Comparison of ENCODE assay signal across 28 cellular contexts in genomic region chr12:96623818-96624217, GRCh38.
"Had no signal": no experiment of that assay in that cellular context is flagged by ENCODE, and none has a peak within 500 bp of the region (broad histone marks: within the 10 kb centered on the region; RNA-seq: fewer than 3 reads in every experiment).

No MANE protein-coding gene starts in this region.

- H3K9me3 Mint-ChIP-seq: mesothelial cell of epicardium; natural killer cell treated with Interleukin-12 subunit alpha and Interleukin-12 subunit beta and Interleukin-15 and Interleukin-18, amount 100 ng/mL, for 72 hours; neural crest cell; stimulated activated memory B cell treated with anti-CD40 and anti-IgM and Interleukin-4, amounts not matched to agents 10 μg/mL and 1 μg/mL and 100 μg/mL, for 72 hours had no signal

- H3K4me3 Mint-ChIP-seq: mesothelial cell of epicardium; naive B cell; natural killer cell treated with Interleukin-12 subunit alpha and Interleukin-12 subunit beta and Interleukin-15 and Interleukin-18, amount 100 ng/mL, for 72 hours; neural crest cell; stimulated activated memory B cell treated with anti-CD40 and anti-IgM and Interleukin-4, amounts not matched to agents 10 μg/mL and 1 μg/mL and 100 μg/mL, for 72 hours had no signal

- H3K36me3 Mint-ChIP-seq: mesothelial cell of epicardium; naive B cell; natural killer cell treated with Interleukin-12 subunit alpha and Interleukin-12 subunit beta and Interleukin-15 and Interleukin-18, amount 100 ng/mL, for 72 hours; stimulated activated memory B cell treated with anti-CD40 and anti-IgM and Interleukin-4, amounts not matched to agents 10 μg/mL and 1 μg/mL and 100 μg/mL, for 72 hours had no signal

- H3K4me1 Mint-ChIP-seq: naive B cell; stimulated activated memory B cell treated with anti-CD40 and anti-IgM and Interleukin-4, amounts not matched to agents 10 μg/mL and 1 μg/mL and 100 μg/mL, for 72 hours had no signal

- H3K27me3 Mint-ChIP-seq: progenitor cell of endocrine pancreas; stimulated activated memory B cell treated with anti-CD40 and anti-IgM and Interleukin-4, amounts not matched to agents 10 μg/mL and 1 μg/mL and 100 μg/mL, for 72 hours had no signal

- H3K79me2 ChIP-seq: parathyroid adenoma had no signal

- H3K27ac Mint-ChIP-seq: natural killer cell treated with Interleukin-12 subunit alpha and Interleukin-12 subunit beta and Interleukin-15 and Interleukin-18, amount 100 ng/mL, for 72 hours; progenitor cell of endocrine pancreas; stimulated activated memory B cell treated with anti-CD40 and anti-IgM and Interleukin-4, amounts not matched to agents 10 μg/mL and 1 μg/mL and 100 μg/mL, for 72 hours had no signal

- DNase-seq: dorsolateral prefrontal cortex; effector CD4-positive, alpha-beta T cell; foreskin melanocyte; glutamatergic neuron; heart right ventricle; hippocampal formation; left cardiac atrium; left lung; mesenchymal stem cell; mucosa of descending colon; naive B cell; right cardiac atrium; sigmoid colon; spleen; stimulated activated CD4-positive, alpha-beta T cell treated with anti-CD3 and anti-CD28 coated beads, Interleukin-4, amount 100 ng/mL, for 4 hours; stimulated activated naive CD8-positive, alpha-beta T cell treated with anti-CD3 and anti-CD28 coated beads, Interleukin-15, Interleukin-2, amounts not matched to agents 100 U/mL and 50 U/mL, for 24 hours; substantia nigra; testis; tibial artery; upper lobe of left lung had no signal

- H2AFZ ChIP-seq: parathyroid adenoma had no signal

- H3K9ac ChIP-seq: parathyroid adenoma had no signal

- H3K4me1 ChIP-seq: esophagus muscularis mucosa, heart right ventricle, left lung, parathyroid adenoma, sigmoid colon, spleen, testis, tibial artery, upper lobe of left lung had no signal

- H3K9me3 ChIP-seq: esophagus muscularis mucosa, heart right ventricle, left lung, mucosa of descending colon, sigmoid colon, spleen, testis, tibial artery, upper lobe of left lung had no signal

- H3K27ac ChIP-seq: dorsolateral prefrontal cortex, epithelial cell of prostate, esophagus muscularis mucosa, heart right ventricle, left lung, parathyroid adenoma, sigmoid colon, spleen, testis, tibial artery, upper lobe of left lung had no signal

- H3K36me3 ChIP-seq: esophagus muscularis mucosa, heart right ventricle, left lung, sigmoid colon, spleen, tibial artery, upper lobe of left lung had no signal

- ATAC-seq: heart right ventricle; left cardiac atrium; left lung; mucosa of descending colon; natural killer cell treated with Interleukin-12 subunit alpha and Interleukin-12 subunit beta and Interleukin-15 and Interleukin-18, amount 100 ng/mL, for 72 hours; right cardiac atrium; stimulated activated memory B cell treated with anti-CD40 and anti-IgM and Interleukin-4, amounts not matched to agents 10 μg/mL and 1 μg/mL and 100 μg/mL, for 72 hours; stimulated activated naive CD8-positive, alpha-beta T cell treated with anti-CD3 and anti-CD28 coated beads, Interleukin-15, Interleukin-2, amounts not matched to agents 100 U/mL and 50 U/mL, for 24 hours had no signal

- H3K27me3 ChIP-seq: dorsolateral prefrontal cortex, esophagus muscularis mucosa, heart right ventricle, left lung, sigmoid colon, spleen, testis, tibial artery, upper lobe of left lung had no signal

- H3K4me3 ChIP-seq: dorsolateral prefrontal cortex, esophagus muscularis mucosa, heart right ventricle, left lung, mucosa of descending colon, sigmoid colon, spleen, testis, tibial artery, upper lobe of left lung had no signal
